Comparison of ENCODE assay signal across 8 cellular contexts in the genomic region with DNA sequence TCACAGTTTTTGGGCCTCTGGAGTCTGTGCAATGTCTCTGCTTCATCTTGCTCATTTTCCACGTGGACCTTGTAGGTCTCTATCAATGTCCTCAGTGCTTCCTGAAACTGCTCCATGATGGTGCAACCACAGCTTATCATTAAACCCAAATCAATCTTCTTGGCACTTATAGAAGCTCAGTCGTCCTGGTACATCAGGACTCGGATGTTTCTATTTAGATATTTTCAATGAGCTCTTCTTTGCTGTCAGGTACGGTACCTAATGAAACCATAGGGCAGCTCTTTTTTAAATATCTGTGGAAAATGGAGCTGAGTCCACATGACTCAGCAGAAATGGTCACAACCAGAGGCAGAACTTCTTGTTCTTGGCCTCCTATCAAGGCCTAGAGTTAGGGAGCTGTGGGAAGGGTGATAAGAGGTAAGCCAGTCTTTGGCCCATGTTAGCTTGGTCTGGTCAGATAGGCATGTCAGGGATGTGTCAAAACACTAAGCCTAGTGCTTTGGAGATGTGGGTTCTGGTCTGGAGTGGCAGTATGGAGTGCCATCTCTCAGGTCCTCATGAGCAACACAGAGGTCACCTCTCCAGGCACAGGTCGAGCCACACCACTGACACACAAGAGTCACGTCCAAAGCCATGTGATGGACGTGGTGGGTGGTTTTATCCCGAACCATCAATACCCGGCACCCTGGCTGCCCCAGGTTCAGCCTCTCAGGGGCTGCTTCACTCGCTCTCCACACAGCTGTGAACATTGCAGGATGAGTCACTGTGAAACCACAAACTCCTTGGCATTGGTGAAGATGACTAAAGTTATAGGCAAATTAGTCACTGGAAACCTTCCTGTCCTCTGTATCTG.
DNase-seq lines count a peak whose midpoint lies in the region; ATAC-seq, FAIRE-seq and TF ChIP-seq lines count a peak whose summit lies in the region.

No MANE protein-coding gene starts in this region.

- H3K4me2 ChIP-seq in SK-N-SH: peak overlapping the region; percentile 44

- CTCF ChIA-PET in AG04450 (lab: Charles Lee): interaction anchor here (0.7 to 1.5 kb wide), 4 partner anchors 32 to 298 kb away, joined by 3 to 8 read pairs (median 4); no protein-coding TSS in a partner anchor
- CTCF ChIA-PET in SK-N-SH (lab: Yijun Ruan, JAX): interaction anchor here (0.6 to 1.9 kb wide), 5 partner anchors 9 to 270 kb away, joined by 3 to 5 read pairs (median 3); no protein-coding TSS in a partner anchor

- H3K9me2 ChIP-seq in SK-N-SH: no peaks in the 10 kb centered on the region

- no peak for TF ChIP-seq RAD21 in SK-N-SH (IDR thresholded peaks at IDR 0.05; ENCODE audit: low read length)

- no peak for TF ChIP-seq CTCF in AG04450 (IDR thresholded peaks at IDR 0.05; ENCODE audit: low read depth, low read length)
- TF ChIP-seq CTCF in SK-N-SH (IDR thresholded peaks at IDR 0.05): no peak
- TF ChIP-seq CTCF in kidney epithelial cell (IDR thresholded peaks at IDR 0.05; ENCODE audit: insufficient read depth, low read length, poor library complexity, severe bottlenecking): no peak

- no peaks in the 10 kb centered on the region for H3K79me2 ChIP-seq in SK-N-SH (ENCODE audit: insufficient read depth)

- H3K27ac ChIP-seq in AG04450 (ENCODE audit: low read depth, low read length) (peak overlapping the region; percentile 95), SK-N-SH (ENCODE audit: low read depth in 2 of 2, low read length in 1 of 2) (peak overlapping the region; percentile 31 to 77; a peak in 3 of 4 replicates), caudate nucleus (ENCODE audit: low read depth, low read length) (no peak overlapping the region)

- ATAC-seq in HG03342 (IDR thresholded peaks at IDR 0.05; ENCODE audit: unreplicated experiment): peak; percentile 92

- peaks cover 3 to 31% of the 10 kb centered on the region in 2 experiments; a peak in 3 of 4 replicates for H3K4me1 ChIP-seq in SK-N-SH (ENCODE audit: control insufficient read depth in 1 of 2, insufficient read depth in 2 of 2, low read depth in 1 of 2, low read length in 1 of 2)

- peak; percentile 94 for DNase-seq in AG04450 (ENCODE audit: low read depth, low spot score)
- peak; percentile 60 for DNase-seq in GM19239 (ENCODE audit: insufficient read length, low spot score)
- DNase-seq in SK-N-SH: peak; percentile 23
- peak; percentile 29 for DNase-seq in activated naive CD8-positive, alpha-beta T cell treated with anti-CD3 and anti-CD28 coated beads, Interleukin-2, amount 50 U/mL, for 16 hours (ENCODE audit: low read depth, low spot score)
- DNase-seq in kidney epithelial cell (ENCODE audit: low read depth): peak; percentile 97
- peak; percentile 39 to 54 for DNase-seq in stimulated activated CD8-positive, alpha-beta memory T cell treated with anti-CD3 and anti-CD28 coated beads, Interleukin-15, amount 100 ng/mL, for 4 hours (ENCODE audit: low read depth in 2 of 2)
- DNase-seq in caudate nucleus (lab: John Stamatoyannopoulos, UW): no peak

- H3K9ac ChIP-seq in SK-N-SH: 0 out of 2 replicates have a peak overlapping the region, but pooled peaks have one; percentile 1

- no peaks in the 10 kb centered on the region for H3K36me3 ChIP-seq in SK-N-SH (replicated peaks in 1 of 2; ENCODE audit: control insufficient read depth in 1 of 2, insufficient read depth in 2 of 2, low read length in 1 of 2)
- no peaks in the 10 kb centered on the region for H3K36me3 ChIP-seq in kidney epithelial cell (ENCODE audit: control insufficient read depth, insufficient read depth, low read length)

- H3F3A ChIP-seq in SK-N-SH (replicated peaks; ENCODE audit: insufficient read depth): peaks cover 20% of the 10 kb centered on the region

- H3K27me3 ChIP-seq in AG04450 (ENCODE audit: control insufficient read depth, insufficient read depth, low read length) (no peaks in the 10 kb centered on the region), SK-N-SH (ENCODE audit: insufficient read depth) (no peaks in the 10 kb centered on the region), kidney epithelial cell (ENCODE audit: control insufficient read depth, insufficient read depth, low read length) (no peaks in the 10 kb centered on the region)

- FAIRE-seq in GM19239 (lab: Jason Lieb, UNC): peak; percentile 94

- 35% methylated on average over 10 of the region's 10 CpGs for WGBS in SK-N-SH (ENCODE audit: low lambda C conversion rate)

- H3K9me3 ChIP-seq in AG04450 (ENCODE audit: control insufficient read depth, insufficient read depth, low read length): no peaks in the 10 kb centered on the region
- H3K9me3 ChIP-seq in SK-N-SH: no peaks in the 10 kb centered on the region

- H4K20me1 ChIP-seq in SK-N-SH (ENCODE audit: insufficient read depth): no peaks in the 10 kb centered on the region

- H2AFZ ChIP-seq in SK-N-SH (ENCODE audit: low read depth): peak overlapping the region; percentile 11; the same call in 1 of the 2 replicates

- H3K4me3 ChIP-seq in AG04450 (ENCODE audit: low read depth, low read length): no peak overlapping the region
- H3K4me3 ChIP-seq in SK-N-SH (ENCODE audit: low read depth in 2 of 2, low read length in 1 of 2): no peak overlapping the region
- no peak overlapping the region for H3K4me3 ChIP-seq in kidney epithelial cell (ENCODE audit: low read depth, low read length)

- TF ChIP-seq EP300 in SK-N-SH (IDR thresholded peaks at IDR 0.05; ENCODE audit: borderline replicate concordance in 1 of 2, low read depth in 1 of 2, low read length in 1 of 2): peak in 1 of 2 experiments; percentile 92; a peak in 2 of 4 replicates

- POLR2A ChIA-PET in AG04450 (lab: Yijun Ruan, JAX): interaction anchor here (0.8 to 3.7 kb wide), 15 partner anchors 21 to 327 kb away, joined by 3 to 40 read pairs (median 7); a partner anchor contains a TSS
- POLR2A ChIA-PET in SK-N-SH (lab: Yijun Ruan, JAX): no interaction called here

TF ChIP-seq in SK-N-SH, 30 proteins besides CTCF, POLR2A, EP300 and RAD21 (continues in another document):
- TF ChIP-seq TAF1 (IDR thresholded peaks at IDR 0.05; ENCODE audit: borderline replicate concordance, low read depth, low read length) (no peak; the same call in 1 of the 2 replicates), NRF1 (IDR thresholded peaks at IDR 0.05; ENCODE audit: low read depth, low read length) (no peak), POLR2AphosphoS5 (IDR thresholded peaks at IDR 0.05; ENCODE audit: low read depth, low read length) (peak; percentile 91; the same call in 1 of the 2 replicates), EZH2phosphoT487 (IDR thresholded peaks at IDR 0.05; ENCODE audit: borderline replicate concordance, low read depth) (no peak), FOXJ3 (CRISPR knock-in tag; IDR thresholded peaks at IDR 0.05) (no peak), MXI1 (IDR thresholded peaks at IDR 0.05; ENCODE audit: low read depth, low read length) (no peak), RFX5 (IDR thresholded peaks at IDR 0.05; ENCODE audit: low read length) (no peak), CHD2 (IDR thresholded peaks at IDR 0.05; ENCODE audit: low read length, partially characterized antibody) (no peak), NFIC (IDR thresholded peaks at IDR 0.05; ENCODE audit: borderline replicate concordance) (peak; percentile 100), SIN3A (IDR thresholded peaks at IDR 0.05; ENCODE audit: borderline replicate concordance, low read depth, low read length) (peak; percentile 72; the same call in 1 of the 2 replicates), RXRA (IDR thresholded peaks at IDR 0.05; ENCODE audit: borderline replicate concordance, low read depth) (peak; percentile 92; the same call in 1 of the 2 replicates), ELF1 (IDR thresholded peaks at IDR 0.05) (0 out of 2 replicates have a peak, but pooled peaks have one; percentile 22), FOXM1 (IDR thresholded peaks at IDR 0.05; ENCODE audit: low read depth) (no peak)
- TF ChIP-seq, protein P1, sequence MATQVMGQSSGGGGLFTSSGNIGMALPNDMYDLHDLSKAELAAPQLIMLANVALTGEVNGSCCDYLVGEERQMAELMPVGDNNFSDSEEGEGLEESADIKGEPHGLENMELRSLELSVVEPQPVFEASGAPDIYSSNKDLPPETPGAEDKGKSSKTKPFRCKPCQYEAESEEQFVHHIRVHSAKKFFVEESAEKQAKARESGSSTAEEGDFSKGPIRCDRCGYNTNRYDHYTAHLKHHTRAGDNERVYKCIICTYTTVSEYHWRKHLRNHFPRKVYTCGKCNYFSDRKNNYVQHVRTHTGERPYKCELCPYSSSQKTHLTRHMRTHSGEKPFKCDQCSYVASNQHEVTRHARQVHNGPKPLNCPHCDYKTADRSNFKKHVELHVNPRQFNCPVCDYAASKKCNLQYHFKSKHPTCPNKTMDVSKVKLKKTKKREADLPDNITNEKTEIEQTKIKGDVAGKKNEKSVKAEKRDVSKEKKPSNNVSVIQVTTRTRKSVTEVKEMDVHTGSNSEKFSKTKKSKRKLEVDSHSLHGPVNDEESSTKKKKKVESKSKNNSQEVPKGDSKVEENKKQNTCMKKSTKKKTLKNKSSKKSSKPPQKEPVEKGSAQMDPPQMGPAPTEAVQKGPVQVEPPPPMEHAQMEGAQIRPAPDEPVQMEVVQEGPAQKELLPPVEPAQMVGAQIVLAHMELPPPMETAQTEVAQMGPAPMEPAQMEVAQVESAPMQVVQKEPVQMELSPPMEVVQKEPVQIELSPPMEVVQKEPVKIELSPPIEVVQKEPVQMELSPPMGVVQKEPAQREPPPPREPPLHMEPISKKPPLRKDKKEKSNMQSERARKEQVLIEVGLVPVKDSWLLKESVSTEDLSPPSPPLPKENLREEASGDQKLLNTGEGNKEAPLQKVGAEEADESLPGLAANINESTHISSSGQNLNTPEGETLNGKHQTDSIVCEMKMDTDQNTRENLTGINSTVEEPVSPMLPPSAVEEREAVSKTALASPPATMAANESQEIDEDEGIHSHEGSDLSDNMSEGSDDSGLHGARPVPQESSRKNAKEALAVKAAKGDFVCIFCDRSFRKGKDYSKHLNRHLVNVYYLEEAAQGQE (IDR thresholded peaks at IDR 0.05; ENCODE audit: low read depth, low read length): peak; percentile 71; the same call in 1 of the 2 replicates
- TF ChIP-seq, protein P2, sequence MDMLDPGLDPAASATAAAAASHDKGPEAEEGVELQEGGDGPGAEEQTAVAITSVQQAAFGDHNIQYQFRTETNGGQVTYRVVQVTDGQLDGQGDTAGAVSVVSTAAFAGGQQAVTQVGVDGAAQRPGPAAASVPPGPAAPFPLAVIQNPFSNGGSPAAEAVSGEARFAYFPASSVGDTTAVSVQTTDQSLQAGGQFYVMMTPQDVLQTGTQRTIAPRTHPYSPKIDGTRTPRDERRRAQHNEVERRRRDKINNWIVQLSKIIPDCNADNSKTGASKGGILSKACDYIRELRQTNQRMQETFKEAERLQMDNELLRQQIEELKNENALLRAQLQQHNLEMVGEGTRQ (IDR thresholded peaks at IDR 0.05; ENCODE audit: borderline replicate concordance, low read depth, low read length): no peak

Comparison
In these comparisons a context has a peak if more than half of its experiments do, and no peak if none do; other contexts are left out.
1. DNase-seq: peak in AG04450 (single experiment), GM19239 (single experiment), SK-N-SH (single experiment), activated naive CD8-positive, alpha-beta T cell treated with anti-CD3 and anti-CD28 coated beads, Interleukin-2, amount 50 U/mL, for 16 hours (single experiment), kidney epithelial cell (single experiment) and stimulated activated CD8-positive, alpha-beta memory T cell treated with anti-CD3 and anti-CD28 coated beads, Interleukin-15, amount 100 ng/mL, for 4 hours (2 of 2); none in caudate nucleus (0 of 61).